ENCODE assay signal across 11 cellular contexts in genomic region chr12:116456683-116457082, GRCh38.
DNase-seq lines count a peak whose midpoint lies in the region; ATAC-seq, FAIRE-seq and TF ChIP-seq lines count a peak whose summit lies in the region.
"Had no signal": no experiment of that assay in that cellular context is flagged by ENCODE, and none has a peak within 500 bp of the region (broad histone marks: within the 10 kb centered on the region; RNA-seq: fewer than 3 reads in every experiment).

No MANE protein-coding gene starts in this region.

- WGBS in H1 (ENCODE audit: extremely low coverage in 1 of 2, insufficient coverage in 1 of 2, insufficient read length in 1 of 2, insufficient replicate concordance in 2 of 2, low coverage in 1 of 2, low lambda C conversion rate in 2 of 2, missing lambda C conversion rate in 1 of 2), 2 experiments, result 87% methylated on average over 7 of the region's 9 CpGs; no CpG with 5 or more reads in 1 of the 2 experiments
- WGBS in mesenchymal stem cell, result 93% methylated on average over 8 of the region's 9 CpGs
- WGBS in suprapubic skin, result 54% methylated on average over 5 of the region's 9 CpGs

- H3K4me3 Mint-ChIP-seq in activated CD8-positive, alpha-beta memory T cell treated with anti-CD3 and anti-CD28 coated beads, Interleukin-2, amount 10 ng/mL, durations not matched to agents 7 days and 5 days, result no peak overlapping the region
- H3K4me3 Mint-ChIP-seq: T-helper 1 cell treated with Interleukin-12 subunit alpha and Interleukin-12 subunit beta and Interleukin-4 antibody, amounts not matched to agents 30 μg/mL and 1 μg/mL, for 36 hours had no signal

- H3K14ac ChIP-seq in H1 (ENCODE audit: insufficient read length) (no peak overlapping the region), mesenchymal stem cell (ENCODE audit: low read length in 2 of 2) (no peak overlapping the region)

- POLR2A ChIA-PET in H1 (lab: Charles Lee; ENCODE audit: partially characterized antibody), result no interaction called here

- no peak for ATAC-seq in activated CD8-positive, alpha-beta memory T cell treated with anti-CD3 and anti-CD28 coated beads, Interleukin-2, amount 10 ng/mL, durations not matched to agents 7 days and 5 days
- no peak for ATAC-seq in HG03354 (IDR thresholded peaks at IDR 0.05; ENCODE audit: poor library complexity, severe bottlenecking, unreplicated experiment)

- TF ChIP-seq POLR2A in H1 (IDR thresholded peaks at IDR 0.05; ENCODE audit: control extremely low read depth in 1 of 2, low read depth in 2 of 2, low read length in 2 of 2) (no peak), suprapubic skin (IDR thresholded peaks at IDR 0.05) (no peak)

- no peaks in the 10 kb centered on the region for H3K36me3 Mint-ChIP-seq in activated CD8-positive, alpha-beta memory T cell treated with anti-CD3 and anti-CD28 coated beads, Interleukin-2, amount 10 ng/mL, durations not matched to agents 7 days and 5 days

- no peak for TF ChIP-seq RAD21 in H1 (IDR thresholded peaks at IDR 0.05 in 1 of 2, conservative IDR thresholded peaks at IDR 0.05 in 1 of 2; ENCODE audit: low read depth in 2 of 2, low read length in 2 of 2)

- no peaks in the 10 kb centered on the region for H3K9me2 ChIP-seq in Karpas-422 (replicated peaks; ENCODE audit: insufficient read depth, low read length)

- H2AFZ ChIP-seq in H1 (ENCODE audit: low read length), result peak overlapping the region; percentile 99
- no peak overlapping the region for H2AFZ ChIP-seq in mesenchymal stem cell (ENCODE audit: low read depth, low read length)
- no peak overlapping the region for H2AFZ ChIP-seq in Karpas-422 (ENCODE audit: low read length)

- H2BK120ac ChIP-seq in H1 (replicated peaks; ENCODE audit: low read depth, low read length), result no peak overlapping the region
- H2BK120ac ChIP-seq in mesenchymal stem cell (ENCODE audit: low read depth, low read length), result peak overlapping the region; percentile 2

- H4K20me1 ChIP-seq in H1 (replicated peaks in 1 of 2; ENCODE audit: control insufficient read depth in 1 of 2, insufficient read depth in 2 of 2, low read length in 2 of 2) (no peaks in the 10 kb centered on the region), Karpas-422 (ENCODE audit: insufficient read depth, low read depth, low read length) (no peaks in the 10 kb centered on the region)

- H3K4me3 ChIP-seq in HUES48 (ENCODE audit: low read depth, low read length) (no peak overlapping the region), H1 (ENCODE audit: extremely low read depth in 1 of 4, insufficient read depth in 2 of 4, low read depth in 3 of 4, low read length in 4 of 4) (no peak overlapping the region), mesenchymal stem cell (ENCODE audit: insufficient read depth in 1 of 2, low read depth in 1 of 2, low read length in 2 of 2) (peak overlapping the region in 1 of 2 experiments; percentile 42), suprapubic skin (peak overlapping the region; percentile 15), Karpas-422 (ENCODE audit: low read length) (no peak overlapping the region)
- H3K4me3 ChIP-seq: MG63 had no signal

- no peak overlapping the region for H2BK20ac ChIP-seq in H1 (ENCODE audit: low read length)

- no peak overlapping the region for H4K5ac ChIP-seq in H1 (ENCODE audit: insufficient read length, low read depth, low read length)

- no peak overlapping the region for H2BK15ac ChIP-seq in H1 (ENCODE audit: low read length)
- no peak overlapping the region for H2BK15ac ChIP-seq in mesenchymal stem cell (ENCODE audit: low read depth, poor library complexity, severe bottlenecking)

- no peaks in the 10 kb centered on the region for H3K79me2 ChIP-seq in H1 (ENCODE audit: control insufficient read depth in 1 of 2, insufficient read depth in 2 of 2, low read length in 2 of 2)
- H3K79me2 ChIP-seq in Karpas-422 (ENCODE audit: low read length), result no peaks in the 10 kb centered on the region

- H3K27me3 ChIP-seq in HUES48 (ENCODE audit: control insufficient read depth, insufficient read depth, low read length) (no peaks in the 10 kb centered on the region), H1 (replicated peaks in 1 of 4; ENCODE audit: control insufficient read depth in 3 of 4, extremely low read depth in 1 of 4, insufficient read depth in 3 of 4, low read length in 3 of 4) (no peaks in the 10 kb centered on the region), mesenchymal stem cell (ENCODE audit: control insufficient read depth in 1 of 2, insufficient read depth in 1 of 2, low read length in 2 of 2) (no peaks in the 10 kb centered on the region), suprapubic skin (no peaks in the 10 kb centered on the region), Karpas-422 (ENCODE audit: low read length) (no peaks in the 10 kb centered on the region)
- H3K27me3 ChIP-seq: MG63 had no signal

- FAIRE-seq in H1 (lab: Jason Lieb, UNC), result no peak

- H4K91ac ChIP-seq in H1 (replicated peaks; ENCODE audit: insufficient read length, low read length) (no peak overlapping the region), mesenchymal stem cell (ENCODE audit: low read length) (peak overlapping the region; percentile 66)

- no peak overlapping the region for H2BK12ac ChIP-seq in H1 (ENCODE audit: low read depth, low read length)
- H2BK12ac ChIP-seq in mesenchymal stem cell (ENCODE audit: low read length in 2 of 2), result peak overlapping the region in 1 of 2 experiments; percentile 85

- H3K18ac ChIP-seq in H1 (ENCODE audit: extremely low read depth, low read length), result no peak overlapping the region
- peak overlapping the region; percentile 57 to 77 for H3K18ac ChIP-seq in mesenchymal stem cell (ENCODE audit: low read depth in 1 of 2, low read length in 2 of 2)

- H3K79me1 ChIP-seq in H1 (ENCODE audit: low read depth, low read length), result no peaks in the 10 kb centered on the region
- no peaks in the 10 kb centered on the region for H3K79me1 ChIP-seq in mesenchymal stem cell (replicated peaks; ENCODE audit: low read length, poor library complexity, severe bottlenecking)

- H3K9ac ChIP-seq in HUES48 (ENCODE audit: low read depth, low read length) (0 out of 2 replicates have a peak overlapping the region, but pooled peaks have one; percentile 26), H1 (replicated peaks in 1 of 4; ENCODE audit: extremely low read depth in 1 of 4, low read depth in 3 of 4, low read length in 3 of 4) (no peak overlapping the region), mesenchymal stem cell (ENCODE audit: low read length) (peak overlapping the region; percentile 93), Karpas-422 (ENCODE audit: low read length) (no peak overlapping the region)

- peak overlapping the region; percentile 11 for H4K8ac ChIP-seq in H1 (ENCODE audit: extremely low read depth, insufficient read depth, low read length)
- H4K8ac ChIP-seq in mesenchymal stem cell (ENCODE audit: low read length), result peak overlapping the region; percentile 71

- H2AK5ac ChIP-seq in H1 (ENCODE audit: low read depth, low read length) (no peak overlapping the region), mesenchymal stem cell (ENCODE audit: low read length, severe bottlenecking) (peak overlapping the region; percentile 40)

- CTCF ChIA-PET in H1 (lab: Charles Lee; ENCODE audit: partially characterized antibody), result interaction anchor here (0.9 to 1.5 kb wide), 2 partner anchors 93 to 220 kb away, joined by 3 read pairs; no protein-coding TSS in a partner anchor
- CTCF ChIA-PET in activated CD8-positive, alpha-beta memory T cell treated with anti-CD3 and anti-CD28 coated beads, Interleukin-2, amount 10 ng/mL, durations not matched to agents 7 days and 5 days (lab: Charles Lee), result no interaction called here

- H3K56ac ChIP-seq in H1 (replicated peaks; ENCODE audit: insufficient read length, low read depth, low read length), result no peak overlapping the region

- H3K27ac Mint-ChIP-seq in activated CD8-positive, alpha-beta memory T cell treated with anti-CD3 and anti-CD28 coated beads, Interleukin-2, amount 10 ng/mL, durations not matched to agents 7 days and 5 days, result no peak overlapping the region
- H3K27ac Mint-ChIP-seq: T-helper 1 cell treated with Interleukin-12 subunit alpha and Interleukin-12 subunit beta and Interleukin-4 antibody, amounts not matched to agents 30 μg/mL and 1 μg/mL, for 36 hours had no signal

- H3K36me3 ChIP-seq in HUES48 (ENCODE audit: control insufficient read depth, insufficient read depth, low read length), result no peaks in the 10 kb centered on the region
- no peaks in the 10 kb centered on the region for H3K36me3 ChIP-seq in H1 (ENCODE audit: control insufficient read depth in 2 of 4, insufficient read depth in 4 of 4, low read length in 3 of 4)
- no peaks in the 10 kb centered on the region for H3K36me3 ChIP-seq in mesenchymal stem cell (ENCODE audit: control insufficient read depth in 1 of 2, insufficient read depth in 2 of 2, low read depth in 1 of 2, low read length in 2 of 2)
- H3K36me3 ChIP-seq in suprapubic skin, result no peaks in the 10 kb centered on the region
- no peaks in the 10 kb centered on the region for H3K36me3 ChIP-seq in Karpas-422 (ENCODE audit: insufficient read depth, low read length)
- H3K36me3 ChIP-seq: MG63 had no signal

- no peaks in the 10 kb centered on the region for H3K9me3 Mint-ChIP-seq in activated CD8-positive, alpha-beta memory T cell treated with anti-CD3 and anti-CD28 coated beads, Interleukin-2, amount 10 ng/mL, durations not matched to agents 7 days and 5 days (ENCODE audit: low read depth)
- H3K9me3 Mint-ChIP-seq: T-helper 1 cell treated with Interleukin-12 subunit alpha and Interleukin-12 subunit beta and Interleukin-4 antibody, amounts not matched to agents 30 μg/mL and 1 μg/mL, for 36 hours had no signal

- DNase-seq in H1 (ENCODE audit: low read depth in 1 of 2, low spot score in 2 of 2), result no peak
- peak; percentile 25 for DNase-seq in mesenchymal stem cell
- DNase-seq in suprapubic skin (ENCODE audit: low spot score in 2 of 2), result no peak
- DNase-seq in activated CD8-positive, alpha-beta memory T cell treated with anti-CD3 and anti-CD28 coated beads, Interleukin-2, amount 10 ng/mL, durations not matched to agents 7 days and 5 days, result no peak
- no peak for DNase-seq in Karpas-422
- DNase-seq in NCI-H2227 (lab: John Stamatoyannopoulos, UW; ENCODE audit: unreplicated experiment), result no peak
- DNase-seq: NCI-H774 had no signal

- no peak for TF ChIP-seq EP300 in H1 (IDR thresholded peaks at IDR 0.05; ENCODE audit: borderline replicate concordance in 1 of 2, low read depth in 2 of 2, low read length in 2 of 2)
- TF ChIP-seq EP300 in suprapubic skin (IDR thresholded peaks at IDR 0.05), result no peak

- H3K4ac ChIP-seq in H1 (replicated peaks; ENCODE audit: insufficient read length, low read depth, low read length) (no peak overlapping the region), mesenchymal stem cell (ENCODE audit: low read depth in 1 of 2, low read length in 2 of 2) (peak overlapping the region; percentile 40 to 57)

- H3K9me3 ChIP-seq in HUES48 (ENCODE audit: control insufficient read depth, insufficient read depth, low read length) (no peaks in the 10 kb centered on the region), H1 (ENCODE audit: insufficient read depth in 2 of 2, low read depth in 1 of 2, low read length in 1 of 2) (no peaks in the 10 kb centered on the region), mesenchymal stem cell (ENCODE audit: control insufficient read depth, low read length) (no peaks in the 10 kb centered on the region), suprapubic skin (no peaks in the 10 kb centered on the region), Karpas-422 (ENCODE audit: low read length) (no peaks in the 10 kb centered on the region)
- H3K9me3 ChIP-seq: MG63 had no signal

- H3K4me1 Mint-ChIP-seq in activated CD8-positive, alpha-beta memory T cell treated with anti-CD3 and anti-CD28 coated beads, Interleukin-2, amount 10 ng/mL, durations not matched to agents 7 days and 5 days, result peaks cover 9% of the 10 kb centered on the region

- no peaks in the 10 kb centered on the region for H3K23me2 ChIP-seq in H1 (ENCODE audit: low read depth, low read length)

- H3K4me1 ChIP-seq in HUES48 (ENCODE audit: control insufficient read depth, insufficient read depth, low read length) (peaks cover 20% of the 10 kb centered on the region), H1 (replicated peaks in 1 of 4; ENCODE audit: control insufficient read depth in 3 of 4, insufficient read depth in 4 of 4, low read length in 3 of 4) (peaks cover 0 to 13% (median 2%) of the 10 kb centered on the region in 4 experiments; a peak in 5 of 7 replicates), mesenchymal stem cell (ENCODE audit: control insufficient read depth, insufficient read depth, low read depth, low read length) (peaks cover 17% of the 10 kb centered on the region), suprapubic skin (peaks cover 39% of the 10 kb centered on the region), Karpas-422 (ENCODE audit: low read length) (peaks cover 12% of the 10 kb centered on the region)

- H3K27me3 Mint-ChIP-seq in activated CD8-positive, alpha-beta memory T cell treated with anti-CD3 and anti-CD28 coated beads, Interleukin-2, amount 10 ng/mL, durations not matched to agents 7 days and 5 days, result peaks cover 4% of the 10 kb centered on the region

- H2BK5ac ChIP-seq in H1 (ENCODE audit: low read depth, low read length) (no peak overlapping the region), mesenchymal stem cell (ENCODE audit: low read depth, low read length, poor library complexity, severe bottlenecking) (no peak overlapping the region)

- no peak overlapping the region for H3K27ac ChIP-seq in HUES48 (ENCODE audit: low read depth, low read length)
- no peak overlapping the region for H3K27ac ChIP-seq in H1 (ENCODE audit: low read depth, low read length)
- no peak overlapping the region for H3K27ac ChIP-seq in mesenchymal stem cell (ENCODE audit: low read length, poor library complexity, severe bottlenecking)
- H3K27ac ChIP-seq in suprapubic skin, result peak overlapping the region; percentile 79
- H3K27ac ChIP-seq in Karpas-422 (ENCODE audit: low read length), result no peak overlapping the region

- H3K4me2 ChIP-seq in H1 (ENCODE audit: insufficient read depth in 1 of 2, low read depth in 2 of 2, low read length in 2 of 2), result peak overlapping the region in 1 of 2 experiments; percentile 23; a peak in 1 of 4 replicates
- H3K4me2 ChIP-seq in mesenchymal stem cell (ENCODE audit: low read length, poor library complexity, severe bottlenecking), result no peak overlapping the region
- H3K4me2 ChIP-seq in Karpas-422 (ENCODE audit: low read depth, low read length, poor library complexity, severe bottlenecking), result no peak overlapping the region

- TF ChIP-seq CTCF in H1 (IDR thresholded peaks at IDR 0.05; ENCODE audit: control extremely low read depth in 1 of 3, insufficient read depth in 1 of 3, low read depth in 1 of 3, low read length in 3 of 3), result no peak
- TF ChIP-seq CTCF in suprapubic skin (IDR thresholded peaks at IDR 0.05), result no peak

- no peak overlapping the region for H3K23ac ChIP-seq in H1 (ENCODE audit: insufficient read length)
- no peak overlapping the region for H3K23ac ChIP-seq in mesenchymal stem cell (ENCODE audit: low read length in 2 of 2)

Comparison
In these comparisons a context has a peak if more than half of its experiments do, and no peak if none do; other contexts are left out.
1. H3K9ac ChIP-seq: peak in HUES48 (single experiment) and mesenchymal stem cell (single experiment); none in H1 (0 of 4) and Karpas-422 (single experiment).